ENCODE assay signal across 8 cellular contexts in the genomic region with DNA sequence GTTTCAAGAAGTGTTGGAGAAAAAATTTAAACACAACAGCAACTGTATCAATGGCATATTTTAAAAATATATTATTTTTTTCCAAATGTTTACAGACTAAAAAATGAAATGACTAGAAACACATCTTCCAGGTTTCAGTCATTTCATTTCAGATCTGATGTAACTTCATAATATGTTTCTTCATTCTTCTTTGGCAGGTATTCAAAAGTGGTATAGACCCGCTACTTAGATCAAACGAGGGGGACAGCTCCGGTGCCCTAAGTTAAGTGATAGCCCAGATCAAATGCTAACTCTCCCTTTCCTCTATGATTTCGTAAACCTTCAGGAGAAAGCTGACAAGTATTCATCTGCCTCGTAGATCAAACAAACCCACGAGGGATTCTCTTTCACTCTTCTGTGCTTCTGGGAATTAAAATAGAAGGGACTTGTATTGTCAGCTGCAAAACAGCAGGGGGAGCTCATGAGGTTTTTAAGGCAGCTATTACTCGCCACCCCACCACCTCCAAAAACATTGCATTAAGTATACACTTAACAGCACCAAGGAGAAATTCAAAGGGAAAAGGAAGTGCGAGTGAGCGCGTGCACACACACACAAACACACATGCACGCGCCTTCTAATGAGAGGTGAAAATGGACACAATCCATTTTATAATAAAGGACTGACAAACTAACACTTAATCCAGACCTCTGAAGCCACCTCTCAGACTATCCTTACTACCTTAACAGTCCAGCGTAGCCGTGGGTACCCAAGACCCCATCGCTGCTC. TPM values are rescaled to one million over a fixed set of nuclear protein-coding genes. Genes with fewer than 3 reads are reported as not detected.
DNase-seq lines count a peak whose midpoint lies in the region; ATAC-seq and TF ChIP-seq lines count a peak whose summit lies in the region.

No MANE protein-coding gene starts in this region.

- peak; percentile 70 for DNase-seq in activated CD4-positive, alpha-beta T cell treated with anti-CD3 and anti-CD28 coated beads for 36 hours
- DNase-seq in activated CD4-positive, alpha-beta T cell treated with anti-CD3 and anti-CD28 coated beads for 1 hour: no peak
- peak; percentile 57 for DNase-seq in NCI-H2107 treated with DMSO at 0.1 percent for 48 hours (lab: John Stamatoyannopoulos, UW; ENCODE audit: unreplicated experiment)
- no peak for DNase-seq in activated B cell treated with CpG ODN at 0.5 μM for 24 hours
- peak; percentile 73 for DNase-seq in dermis blood vessel endothelial cell
- peak; percentile 45 to 60 for DNase-seq in memory B cell (ENCODE audit: low spot score in 2 of 2)

- no peak for TF ChIP-seq CTCF in activated B cell treated with CpG ODN at 0.5 μM for 24 hours (IDR thresholded peaks at IDR 0.05)

- peaks cover 4% of the 10 kb centered on the region for H3K9me3 Mint-ChIP-seq in activated CD4-positive, alpha-beta T cell treated with anti-CD3 and anti-CD28 coated beads for 36 hours (ENCODE audit: low read depth)
- H3K9me3 Mint-ChIP-seq in activated B cell treated with CpG ODN at 0.5 μM for 24 hours (no peaks in the 10 kb centered on the region), memory B cell (no peaks in the 10 kb centered on the region)

- peaks cover 5% of the 10 kb centered on the region for H3K27me3 Mint-ChIP-seq in activated CD4-positive, alpha-beta T cell treated with anti-CD3 and anti-CD28 coated beads for 36 hours
- peaks cover 10% of the 10 kb centered on the region for H3K27me3 Mint-ChIP-seq in activated B cell treated with CpG ODN at 0.5 μM for 24 hours
- peaks cover 7% of the 10 kb centered on the region for H3K27me3 Mint-ChIP-seq in memory B cell

- CTCF ChIA-PET in activated CD4-positive, alpha-beta T cell treated with anti-CD3 and anti-CD28 coated beads for 36 hours (lab: Charles Lee): interaction anchor here (0.6 to 6.3 kb wide), 29 partner anchors 7 to 1146 kb away, joined by 3 to 77 read pairs (median 4); partner anchors contain the start of gene HELT
- CTCF ChIA-PET in activated B cell treated with CpG ODN at 0.5 μM for 24 hours (lab: Charles Lee): interaction anchor here (0.6 to 5.9 kb wide), 14 partner anchors 11 to 998 kb away, joined by 3 to 32 read pairs (median 4); partner anchors contain the start of genes HELT and SLC25A4

- peak overlapping the region; percentile 78 for H3K27ac Mint-ChIP-seq in activated CD4-positive, alpha-beta T cell treated with anti-CD3 and anti-CD28 coated beads for 36 hours
- H3K27ac Mint-ChIP-seq in activated B cell treated with CpG ODN at 0.5 μM for 24 hours (no peak overlapping the region), memory B cell (no peak overlapping the region)

- intact Hi-C loops in activated CD4-positive, alpha-beta T cell treated with anti-CD3 and anti-CD28 coated beads for 36 hours (cut with DNase I, micrococcal nuclease): loop anchor here (1.0 to 10.0 kb wide), 6 partner anchors 34 to 995 kb away; no protein-coding TSS in a partner anchor
- intact Hi-C loops in activated B cell treated with CpG ODN at 0.5 μM for 24 hours (cut with micrococcal nuclease): loop anchor here (1.0 to 2.0 kb wide), 5 partner anchors 57 to 558 kb away; no protein-coding TSS in a partner anchor

- H3K27me3 ChIP-seq in stomach smooth muscle (ENCODE audit: control insufficient read depth in 1 of 2, insufficient read depth in 2 of 2, low read length in 2 of 2): peaks cover 0 to 3% of the 10 kb centered on the region in 2 donors

- no peaks in the 10 kb centered on the region for H3K36me3 Mint-ChIP-seq in activated CD4-positive, alpha-beta T cell treated with anti-CD3 and anti-CD28 coated beads for 36 hours (ENCODE audit: low read depth)
- H3K36me3 Mint-ChIP-seq in activated B cell treated with CpG ODN at 0.5 μM for 24 hours (ENCODE audit: low read depth): no peaks in the 10 kb centered on the region
- H3K36me3 Mint-ChIP-seq in memory B cell: no peaks in the 10 kb centered on the region

- H3K4me3 Mint-ChIP-seq in activated CD4-positive, alpha-beta T cell treated with anti-CD3 and anti-CD28 coated beads for 36 hours: peak overlapping the region; percentile 58
- peak overlapping the region; percentile 24 for H3K4me3 Mint-ChIP-seq in activated B cell treated with CpG ODN at 0.5 μM for 24 hours
- peak overlapping the region; percentile 37 for H3K4me3 Mint-ChIP-seq in memory B cell

- H3K9ac ChIP-seq in stomach smooth muscle (ENCODE audit: low read length in 2 of 2): peak overlapping the region in 1 of 2 donors; percentile 29

- H3K9me3 ChIP-seq in stomach smooth muscle (ENCODE audit: control insufficient read depth in 2 of 2, low read length in 2 of 2): no peaks in the 10 kb centered on the region

- peaks cover 4% of the 10 kb centered on the region for H3K4me1 Mint-ChIP-seq in activated CD4-positive, alpha-beta T cell treated with anti-CD3 and anti-CD28 coated beads for 36 hours
- H3K4me1 Mint-ChIP-seq in activated B cell treated with CpG ODN at 0.5 μM for 24 hours (peaks cover 5% of the 10 kb centered on the region), memory B cell (peaks cover 5% of the 10 kb centered on the region)

- ATAC-seq in activated CD4-positive, alpha-beta T cell treated with anti-CD3 and anti-CD28 coated beads for 36 hours: peak; percentile 93
- ATAC-seq in HG02798 (IDR thresholded peaks at IDR 0.05; ENCODE audit: poor library complexity, unreplicated experiment) (peak; percentile 61), activated B cell treated with CpG ODN at 0.5 μM for 24 hours (ENCODE audit: low read depth) (peak; percentile 74), memory B cell (ENCODE audit: low read depth) (peak; percentile 78)

- no peaks in the 10 kb centered on the region for H3K36me3 ChIP-seq in stomach smooth muscle (ENCODE audit: control insufficient read depth in 2 of 2, insufficient read depth in 2 of 2, low read length in 2 of 2)

- H3K4me1 ChIP-seq in stomach smooth muscle (ENCODE audit: control insufficient read depth, insufficient read depth, low read length): no peaks in the 10 kb centered on the region

- POLR2A ChIA-PET in activated CD4-positive, alpha-beta T cell treated with anti-CD3 and anti-CD28 coated beads for 36 hours (lab: Charles Lee): no interaction called here
- POLR2A ChIA-PET in activated B cell treated with CpG ODN at 0.5 μM for 24 hours (lab: Charles Lee): interaction anchor here (0.5 kb wide), 1 partner anchor 307 kb away, joined by 5 read pairs; no protein-coding TSS in a partner anchor

- H3K4me3 ChIP-seq in stomach smooth muscle (ENCODE audit: low read length in 2 of 2): peak overlapping the region; percentile 29 to 44

- no peak overlapping the region for H3K27ac ChIP-seq in stomach smooth muscle (ENCODE audit: low read length)

RNA-seq across cellular contexts. Expression of gene HELT, which starts 21.4 kb away (rescaled TPM):
- not detected for total RNA-seq in activated CD4-positive, alpha-beta T cell treated with anti-CD3 and anti-CD28 coated beads for 36 hours
- total RNA-seq in activated B cell treated with CpG ODN at 0.5 μM for 24 hours: not detected in 2 replicates
- not detected in 2 replicates for total RNA-seq in dermis blood vessel endothelial cell

Comparison
In these comparisons a context has a peak if more than half of its experiments do, and no peak if none do; other contexts are left out.
1. DNase-seq: peak in activated CD4-positive, alpha-beta T cell treated with anti-CD3 and anti-CD28 coated beads for 36 hours (single experiment), NCI-H2107 treated with DMSO at 0.1 percent for 48 hours (single experiment), dermis blood vessel endothelial cell (single experiment) and memory B cell (2 of 2); none in activated CD4-positive, alpha-beta T cell treated with anti-CD3 and anti-CD28 coated beads for 1 hour (single experiment) and activated B cell treated with CpG ODN at 0.5 μM for 24 hours (single experiment).
2. Peak in every context shown above with its lines, with median percentiles within 50 percentile points of each other: ATAC-seq and H3K4me3 Mint-ChIP-seq.